23 cellular contexts compared by ENCODE assay signal in the genomic region with DNA sequence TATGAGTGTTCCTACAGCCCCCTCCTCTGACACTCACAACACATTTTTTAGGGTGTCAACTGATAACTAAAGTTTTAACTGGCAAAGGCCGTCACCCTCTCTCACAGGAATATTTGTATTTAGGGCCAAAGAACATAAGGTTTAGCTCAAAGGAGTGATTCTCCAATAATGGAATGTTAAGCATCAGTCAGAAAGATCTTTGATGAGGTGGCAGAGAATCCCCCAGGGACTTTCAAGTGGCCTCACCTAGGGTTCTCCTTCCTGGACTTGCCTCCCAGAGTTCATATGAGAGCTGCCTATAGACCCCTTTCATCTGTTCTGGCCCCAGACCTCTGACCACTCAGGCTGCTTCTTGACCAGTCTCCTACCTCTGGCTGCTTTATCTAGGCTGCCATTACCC.
"Had no signal": no experiment of that assay in that cellular context is flagged by ENCODE, and none has a peak within 500 bp of the region (broad histone marks: within the 10 kb centered on the region; RNA-seq: fewer than 3 reads in every experiment).

No MANE protein-coding gene starts in this region.

- H3K9me3 Mint-ChIP-seq: mesothelial cell of epicardium; nephron; neural progenitor cell; stimulated activated effector memory CD8-positive, alpha-beta T cell treated with anti-CD3 and anti-CD28 coated beads, Interleukin-12 subunit alpha, Interleukin-12 subunit beta, amount 100 ng/mL, for 72 hours; stimulated activated naive CD8-positive, alpha-beta T cell treated with anti-CD3 and anti-CD28 coated beads, Interleukin-15, Interleukin-2, amounts not matched to agents 100 ng/mL and 50 ng/mL, for 24 hours had no signal

- ATAC-seq: gastrocnemius medialis; left lobe of liver; naive thymus-derived CD4-positive, alpha-beta T cell; sciatic nerve; stimulated activated effector memory CD8-positive, alpha-beta T cell treated with anti-CD3 and anti-CD28 coated beads, Interleukin-12 subunit alpha, Interleukin-12 subunit beta, amount 100 ng/mL, for 72 hours; upper lobe of right lung had no signal

- H3K36me3 Mint-ChIP-seq: mesothelial cell of epicardium; naive thymus-derived CD4-positive, alpha-beta T cell; neural progenitor cell; stimulated activated effector memory CD8-positive, alpha-beta T cell treated with anti-CD3 and anti-CD28 coated beads, Interleukin-12 subunit alpha, Interleukin-12 subunit beta, amount 100 ng/mL, for 72 hours had no signal

- H3K4me3 ChIP-seq: colonic mucosa, esophagus muscularis mucosa, gastrocnemius medialis, neural progenitor cell, prostate gland, right atrium auricular region, suprapubic skin, transverse colon, upper lobe of right lung had no signal

- H3K4me3 Mint-ChIP-seq: mesothelial cell of epicardium; naive thymus-derived CD4-positive, alpha-beta T cell; nephron; stimulated activated effector memory CD8-positive, alpha-beta T cell treated with anti-CD3 and anti-CD28 coated beads, Interleukin-12 subunit alpha, Interleukin-12 subunit beta, amount 100 ng/mL, for 72 hours; stimulated activated naive CD8-positive, alpha-beta T cell treated with anti-CD3 and anti-CD28 coated beads, Interleukin-15, Interleukin-2, amounts not matched to agents 100 ng/mL and 50 ng/mL, for 24 hours had no signal

- DNase-seq: colonic mucosa; dermis blood vessel endothelial cell; effector memory CD4-positive, alpha-beta T cell; gastrocnemius medialis; head of caudate nucleus; kidney; mesenchymal stem cell; naive thymus-derived CD4-positive, alpha-beta T cell; stimulated activated CD4-positive, alpha-beta T cell treated with anti-CD3 and anti-CD28 coated beads, Interleukin-2, amount 100 ng/mL, for 24 hours; stimulated activated CD4-positive, alpha-beta T cell treated with anti-CD3 and anti-CD28 coated beads, Interleukin-4, amount 100 ng/mL, for 24 hours; transverse colon; upper lobe of right lung had no signal

- H3K4me1 Mint-ChIP-seq: mesothelial cell of epicardium; naive thymus-derived CD4-positive, alpha-beta T cell; nephron; stimulated activated effector memory CD8-positive, alpha-beta T cell treated with anti-CD3 and anti-CD28 coated beads, Interleukin-12 subunit alpha, Interleukin-12 subunit beta, amount 100 ng/mL, for 72 hours had no signal

- H3K27ac Mint-ChIP-seq: mesothelial cell of epicardium; naive thymus-derived CD4-positive, alpha-beta T cell; nephron; neural progenitor cell; stimulated activated effector memory CD8-positive, alpha-beta T cell treated with anti-CD3 and anti-CD28 coated beads, Interleukin-12 subunit alpha, Interleukin-12 subunit beta, amount 100 ng/mL, for 72 hours; stimulated activated naive CD8-positive, alpha-beta T cell treated with anti-CD3 and anti-CD28 coated beads, Interleukin-15, Interleukin-2, amounts not matched to agents 100 ng/mL and 50 ng/mL, for 24 hours had no signal
